In the genomic region with DNA sequence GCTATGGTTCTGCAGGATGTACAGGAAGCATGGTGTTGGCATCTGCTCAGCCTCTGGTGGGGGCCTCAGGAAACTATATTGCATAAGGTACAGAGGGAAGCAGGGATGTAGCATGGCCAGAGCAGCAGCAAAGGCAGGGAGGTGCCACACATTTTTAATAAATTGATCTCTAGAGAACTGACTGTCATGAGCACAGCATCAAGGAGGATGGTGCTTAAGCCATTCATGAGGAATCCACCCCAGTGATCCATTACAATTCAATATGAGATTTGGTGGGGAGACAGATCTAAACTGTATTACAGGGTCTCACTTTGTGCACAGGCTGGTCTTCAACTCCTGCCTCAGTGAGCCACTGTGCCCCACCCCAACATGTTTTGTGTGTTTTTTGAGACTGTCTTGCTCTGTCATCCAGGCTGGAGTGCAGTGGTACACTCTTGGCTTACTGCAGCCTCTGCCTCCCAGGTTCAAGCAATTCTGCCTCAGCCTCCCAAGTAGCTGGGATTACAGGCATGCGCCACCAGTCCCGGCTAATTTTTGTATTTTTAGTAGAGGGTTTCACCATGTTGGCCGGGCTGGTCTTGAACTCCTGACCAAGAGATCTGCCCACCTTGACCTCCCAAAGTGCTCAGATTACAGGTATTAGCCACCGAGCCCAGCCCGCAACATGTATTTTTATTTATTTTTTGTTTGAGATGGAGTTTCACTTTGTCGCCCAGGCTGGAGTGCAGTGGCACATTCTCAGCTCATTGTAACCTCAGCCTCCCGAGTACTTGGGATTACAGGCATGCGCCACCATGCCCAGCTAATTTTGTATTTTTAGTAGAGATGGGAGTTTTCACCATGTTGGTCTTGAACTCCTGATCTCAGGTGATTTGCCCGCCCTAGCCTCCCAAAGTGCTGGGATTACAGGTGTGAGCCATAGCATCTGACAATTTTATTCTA, we compare ENCODE assay signal across 10 cellular contexts. TPM values are rescaled to one million over a fixed set of nuclear protein-coding genes. Genes with fewer than 3 reads are reported as not detected.
DNase-seq lines count a peak whose midpoint lies in the region; ATAC-seq, FAIRE-seq and TF ChIP-seq lines count a peak whose summit lies in the region.
"Had no signal": no experiment of that assay in that cellular context is flagged by ENCODE, and none has a peak within 500 bp of the region (broad histone marks: within the 10 kb centered on the region; RNA-seq: fewer than 3 reads in every experiment).

No MANE protein-coding gene starts in this region.

- H3K27me3 ChIP-seq in rectal smooth muscle tissue (ENCODE audit: control insufficient read depth, insufficient read depth, low read length) (no peaks in the 10 kb centered on the region), right atrium auricular region (no peaks in the 10 kb centered on the region)

- peak overlapping the region; percentile 74 for H3K27ac Mint-ChIP-seq in endothelial cell (ENCODE audit: unreplicated experiment)

- DNase-seq in endothelial cell (ENCODE audit: low spot score) (no peak), SK-N-DZ (ENCODE audit: low spot score) (no peak), HTR-8/SVneo (ENCODE audit: insufficient read length, low spot score) (no peak), right atrium auricular region (ENCODE audit: low spot score) (no peak)
- DNase-seq: stimulated activated naive CD4-positive, alpha-beta T cell had no signal

- peak overlapping the region; percentile 86 for H3K4me3 Mint-ChIP-seq in endothelial cell (ENCODE audit: unreplicated experiment)

- H3K4me3 ChIP-seq in GM12875 (ENCODE audit: low read depth, low read length), result peak overlapping the region; percentile 66
- H3K4me3 ChIP-seq in rectal smooth muscle tissue (ENCODE audit: low read length), result peak overlapping the region; percentile 32
- no peak overlapping the region for H3K4me3 ChIP-seq in right atrium auricular region

- no peaks in the 10 kb centered on the region for H3K27me3 Mint-ChIP-seq in endothelial cell (ENCODE audit: unreplicated experiment)

- peaks cover 20% of the 10 kb centered on the region for H3K4me1 Mint-ChIP-seq in endothelial cell (ENCODE audit: unreplicated experiment)

- H3K9me3 ChIP-seq in right atrium auricular region, result no peaks in the 10 kb centered on the region

- no peak overlapping the region for H3K27ac ChIP-seq in rectal smooth muscle tissue (ENCODE audit: low read depth, low read length)
- no peak overlapping the region for H3K27ac ChIP-seq in right atrium auricular region

- peaks cover 14% of the 10 kb centered on the region for H3K36me3 Mint-ChIP-seq in endothelial cell (ENCODE audit: low read depth, unreplicated experiment)

- H3K36me3 ChIP-seq in rectal smooth muscle tissue (ENCODE audit: control insufficient read depth, insufficient read depth, low read length) (peaks cover 27% of the 10 kb centered on the region), right atrium auricular region (peaks cover 51% of the 10 kb centered on the region)

- FAIRE-seq in HTR-8/SVneo (lab: Jason Lieb, UNC), result no peak
- FAIRE-seq: H54 had no signal

- peaks cover 19% of the 10 kb centered on the region for H3K4me1 ChIP-seq in rectal smooth muscle tissue (ENCODE audit: control insufficient read depth, insufficient read depth, low read length)
- H3K4me1 ChIP-seq in right atrium auricular region, result peaks cover 0 to 47% of the 10 kb centered on the region in 2 donors

- no peak overlapping the region for H3K9ac ChIP-seq in rectal smooth muscle tissue (ENCODE audit: low read length)

- no peak for ATAC-seq in HG02623 (IDR thresholded peaks at IDR 0.05; ENCODE audit: unreplicated experiment)

- H3K9me3 Mint-ChIP-seq in endothelial cell (ENCODE audit: unreplicated experiment), result no peaks in the 10 kb centered on the region

- no peak for TF ChIP-seq CTCF in GM12875 (IDR thresholded peaks at IDR 0.05; ENCODE audit: borderline replicate concordance, insufficient read depth, low read depth, low read length)
- no peak for TF ChIP-seq CTCF in endothelial cell (IDR thresholded peaks at IDR 0.05; ENCODE audit: unreplicated experiment)
- no peak for TF ChIP-seq CTCF in right atrium auricular region (IDR thresholded peaks at IDR 0.05)

TF ChIP-seq in PFSK-1, 5 proteins besides CTCF, POLR2A, EP300 and RAD21:
- TF ChIP-seq, protein P1, sequence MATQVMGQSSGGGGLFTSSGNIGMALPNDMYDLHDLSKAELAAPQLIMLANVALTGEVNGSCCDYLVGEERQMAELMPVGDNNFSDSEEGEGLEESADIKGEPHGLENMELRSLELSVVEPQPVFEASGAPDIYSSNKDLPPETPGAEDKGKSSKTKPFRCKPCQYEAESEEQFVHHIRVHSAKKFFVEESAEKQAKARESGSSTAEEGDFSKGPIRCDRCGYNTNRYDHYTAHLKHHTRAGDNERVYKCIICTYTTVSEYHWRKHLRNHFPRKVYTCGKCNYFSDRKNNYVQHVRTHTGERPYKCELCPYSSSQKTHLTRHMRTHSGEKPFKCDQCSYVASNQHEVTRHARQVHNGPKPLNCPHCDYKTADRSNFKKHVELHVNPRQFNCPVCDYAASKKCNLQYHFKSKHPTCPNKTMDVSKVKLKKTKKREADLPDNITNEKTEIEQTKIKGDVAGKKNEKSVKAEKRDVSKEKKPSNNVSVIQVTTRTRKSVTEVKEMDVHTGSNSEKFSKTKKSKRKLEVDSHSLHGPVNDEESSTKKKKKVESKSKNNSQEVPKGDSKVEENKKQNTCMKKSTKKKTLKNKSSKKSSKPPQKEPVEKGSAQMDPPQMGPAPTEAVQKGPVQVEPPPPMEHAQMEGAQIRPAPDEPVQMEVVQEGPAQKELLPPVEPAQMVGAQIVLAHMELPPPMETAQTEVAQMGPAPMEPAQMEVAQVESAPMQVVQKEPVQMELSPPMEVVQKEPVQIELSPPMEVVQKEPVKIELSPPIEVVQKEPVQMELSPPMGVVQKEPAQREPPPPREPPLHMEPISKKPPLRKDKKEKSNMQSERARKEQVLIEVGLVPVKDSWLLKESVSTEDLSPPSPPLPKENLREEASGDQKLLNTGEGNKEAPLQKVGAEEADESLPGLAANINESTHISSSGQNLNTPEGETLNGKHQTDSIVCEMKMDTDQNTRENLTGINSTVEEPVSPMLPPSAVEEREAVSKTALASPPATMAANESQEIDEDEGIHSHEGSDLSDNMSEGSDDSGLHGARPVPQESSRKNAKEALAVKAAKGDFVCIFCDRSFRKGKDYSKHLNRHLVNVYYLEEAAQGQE (IDR thresholded peaks at IDR 0.05; ENCODE audit: insufficient read depth in 1 of 2, low read depth in 2 of 2, low read length in 2 of 2), result no peak
- no peak for TF ChIP-seq TAF1 (IDR thresholded peaks at IDR 0.05; ENCODE audit: borderline replicate concordance, insufficient read depth, low read length)
- 0 out of 2 replicates have a peak, but pooled peaks have one; percentile 14 for TF ChIP-seq POLR2AphosphoS5 (IDR thresholded peaks at IDR 0.05; ENCODE audit: low read depth, low read length)
- no peak for TF ChIP-seq FOXP2 (optimal IDR thresholded peaks at IDR 0.05; ENCODE audit: borderline replicate concordance, extremely low read depth, extremely low read length, insufficient read depth)
- TF ChIP-seq SIN3A (IDR thresholded peaks at IDR 0.05; ENCODE audit: borderline replicate concordance, insufficient read depth, low read length), result 0 out of 2 replicates have a peak, but pooled peaks have one; percentile 39

RNA-seq across cellular contexts. Expression of a gene that starts 10.3 kb away (rescaled TPM):
- polyA plus RNA-seq in PFSK-1 (2012; ENCODE audit: insufficient read length, low read depth), result 131 TPM
- total RNA-seq in endothelial cell (ENCODE audit: unreplicated experiment) (19.8 TPM), right atrium auricular region (100 to 1,000 TPM; 131 to 232 TPM)
- polyA plus RNA-seq in SK-N-DZ (2014; cell fraction: cytosol; rRNA removed), result 123 and 146 TPM in 2 replicates
- 56.5 and 70.3 TPM in 2 replicates for polyA plus RNA-seq in SK-N-DZ (2014; cell fraction: nucleus; rRNA removed)

RNA-seq across cellular contexts. Expression of a gene that starts 22.5 kb away (rescaled TPM):
- 1.4 TPM for polyA plus RNA-seq in PFSK-1 (2012; ENCODE audit: insufficient read length, low read depth)
- total RNA-seq in endothelial cell (ENCODE audit: unreplicated experiment), result 27.2 TPM
- 4.6 and 6.6 TPM in 2 replicates for polyA plus RNA-seq in SK-N-DZ (2014; cell fraction: cytosol; rRNA removed)
- polyA plus RNA-seq in SK-N-DZ (2014; cell fraction: nucleus; rRNA removed), result 0.94 and 3.3 TPM in 2 replicates
- total RNA-seq in right atrium auricular region, result 100 to 1,000 TPM; 315 to 334 TPM

RNA-seq across cellular contexts. Expression of a gene that starts 22.8 kb away (rescaled TPM):
- polyA plus RNA-seq in PFSK-1 (2012; ENCODE audit: insufficient read length, low read depth), result 0.23 TPM
- total RNA-seq in endothelial cell (ENCODE audit: unreplicated experiment), result 0.82 TPM
- polyA plus RNA-seq in SK-N-DZ (2014; cell fraction: cytosol; rRNA removed), result 0.24 and 0.27 TPM in 2 replicates
- polyA plus RNA-seq in SK-N-DZ (2014; cell fraction: nucleus; rRNA removed), result 0.10 and 0.12 TPM in 2 replicates
- 1 to 10 TPM; 1.1 to 1.6 TPM for total RNA-seq in right atrium auricular region

RNA-seq across cellular contexts. Expression of a gene that starts 24.7 kb away (rescaled TPM):
- 95.0 TPM for polyA plus RNA-seq in PFSK-1 (2012; ENCODE audit: insufficient read length, low read depth)
- total RNA-seq in endothelial cell (ENCODE audit: unreplicated experiment) (31.9 TPM), right atrium auricular region (10 to 100 TPM; 28.0 to 37.7 TPM)
- 20.1 and 25.1 TPM in 2 replicates for polyA plus RNA-seq in SK-N-DZ (2014; cell fraction: cytosol; rRNA removed)
- polyA plus RNA-seq in SK-N-DZ (2014; cell fraction: nucleus; rRNA removed), result 20.6 and 22.0 TPM in 2 replicates

RNA-seq across cellular contexts. Expression of a gene that starts 31.1 kb away (rescaled TPM):
- polyA plus RNA-seq in PFSK-1 (2012; ENCODE audit: insufficient read length, low read depth), result 110 TPM
- total RNA-seq in endothelial cell (ENCODE audit: unreplicated experiment) (57.1 TPM), right atrium auricular region (10 to 100 TPM; 28.8 to 32.0 TPM)
- polyA plus RNA-seq in SK-N-DZ (2014; cell fraction: cytosol; rRNA removed), result 189 and 213 TPM in 2 replicates
- 95.0 and 96.4 TPM in 2 replicates for polyA plus RNA-seq in SK-N-DZ (2014; cell fraction: nucleus; rRNA removed)

Comparison
In these comparisons a context has a peak if more than half of its experiments do, and no peak if none do; other contexts are left out.
1. H3K4me3 ChIP-seq: peak in GM12875 (single experiment) and rectal smooth muscle tissue (single experiment); none in right atrium auricular region (0 of 2).
2. RNA of a gene that starts 22.5 kb away (total RNA-seq): 315 to 334 TPM in right atrium auricular region; 27.2 TPM in endothelial cell (single experiment); every median in the first group is over 10 times any median in the second.